24 cellular contexts compared by ENCODE assay signal in genomic region chr20:48965189-48965910, GRCh38.
DNase-seq lines count a peak whose midpoint lies in the region; ATAC-seq and TF ChIP-seq lines count a peak whose summit lies in the region.
"Had no signal": no experiment of that assay in that cellular context is flagged by ENCODE, and none has a peak within 500 bp of the region (broad histone marks: within the 10 kb centered on the region; RNA-seq: fewer than 3 reads in every experiment).

No MANE protein-coding gene starts in this region.

- H3K36me3 ChIP-seq in adipocyte (ENCODE audit: control insufficient read depth, insufficient read depth, low read length, severe bottlenecking) = peaks cover 64% of the 10 kb centered on the region

- H3K4me1 ChIP-seq in adipocyte (ENCODE audit: control insufficient read depth, insufficient read depth, low read length) = peaks cover 13% of the 10 kb centered on the region
- H3K4me1 ChIP-seq: BLaER1 had no signal

- TF ChIP-seq CTCF in fibroblast of pulmonary artery (IDR thresholded peaks at IDR 0.05; ENCODE audit: low read length, missing control alignments) (no peak), GM20000 (IDR thresholded peaks at IDR 0.05; ENCODE audit: extremely low read depth, missing control alignments) (no peak)

- no peaks in the 10 kb centered on the region for H3K4me1 Mint-ChIP-seq in stimulated activated naive CD8-positive, alpha-beta T cell treated with anti-CD3 and anti-CD28 coated beads, Interleukin-15, amount 100 ng/mL, for 72 hours
- H3K4me1 Mint-ChIP-seq: activated CD4-positive, alpha-beta T cell treated with anti-CD3 and anti-CD28 coated beads for 36 hours; activated naive CD4-positive, alpha-beta T cell treated with anti-CD3 and anti-CD28 coated beads, Interleukin-2, amount 50 U/mL, for 24 hours had no signal

- H3K4me3 Mint-ChIP-seq in stimulated activated naive CD8-positive, alpha-beta T cell treated with anti-CD3 and anti-CD28 coated beads, Interleukin-15, amount 100 ng/mL, for 72 hours = no peak overlapping the region
- H3K4me3 Mint-ChIP-seq: activated CD4-positive, alpha-beta T cell treated with anti-CD3 and anti-CD28 coated beads for 36 hours; activated naive CD4-positive, alpha-beta T cell treated with anti-CD3 and anti-CD28 coated beads, Interleukin-2, amount 50 U/mL, for 24 hours; stimulated activated naive CD8-positive, alpha-beta T cell treated with anti-CD3 and anti-CD28 coated beads, Interleukin-15, Interleukin-2, amounts not matched to agents 100 ng/mL and 50 ng/mL, for 24 hours had no signal

- no peak for ATAC-seq in stimulated activated naive CD8-positive, alpha-beta T cell treated with anti-CD3 and anti-CD28 coated beads, Interleukin-15, amount 100 ng/mL, for 72 hours
- no peak for ATAC-seq in stimulated activated naive CD8-positive, alpha-beta T cell treated with anti-CD3 and anti-CD28 coated beads, Interleukin-15, Interleukin-2, amounts not matched to agents 100 U/mL and 50 U/mL, for 24 hours
- ATAC-seq: activated CD4-positive, alpha-beta T cell treated with anti-CD3 and anti-CD28 coated beads for 36 hours; K562 had no signal

- DNase-seq in stimulated activated naive CD8-positive, alpha-beta T cell treated with anti-CD3 and anti-CD28 coated beads, Interleukin-15, amount 100 ng/mL, for 72 hours = no peak
- no peak for DNase-seq in stimulated activated naive CD8-positive, alpha-beta T cell treated with anti-CD3 and anti-CD28 coated beads, Interleukin-15, Interleukin-2, amounts not matched to agents 100 U/mL and 50 U/mL, for 24 hours
- DNase-seq in adipocyte (ENCODE audit: low read depth) (peak; percentile 70), fibroblast of pulmonary artery (ENCODE audit: low read depth) (peak; percentile 16), COLO668 (lab: John Stamatoyannopoulos, UW; ENCODE audit: unreplicated experiment) (no peak), SW 1271 (lab: John Stamatoyannopoulos, UW) (no peak), GM20000 (ENCODE audit: low spot score) (no peak), NCI-H2196 treated with DMSO at 0.1 percent for 48 hours (lab: John Stamatoyannopoulos, UW; ENCODE audit: unreplicated experiment) (no peak)
- DNase-seq: activated CD4-positive, alpha-beta T cell treated with anti-CD3 and anti-CD28 coated beads for 36 hours; activated CD8-positive, alpha-beta memory T cell treated with anti-CD3 and anti-CD28 coated beads, Interleukin-2, amount 50 U/mL, for 4 hours; caudate nucleus; DMS 273 treated with DMSO at 0.1 percent for 48 hours; hippocampal formation; left cardiac atrium; NCI-H1694; NCI-H446 treated with DMSO at 0.1 percent for 48 hours; occipital lobe; SIG-M5; T1000 had no signal

- H3K27me3 Mint-ChIP-seq in stimulated activated naive CD8-positive, alpha-beta T cell treated with anti-CD3 and anti-CD28 coated beads, Interleukin-15, amount 100 ng/mL, for 72 hours = no peaks in the 10 kb centered on the region
- H3K27me3 Mint-ChIP-seq: activated CD4-positive, alpha-beta T cell treated with anti-CD3 and anti-CD28 coated beads for 36 hours; activated naive CD4-positive, alpha-beta T cell treated with anti-CD3 and anti-CD28 coated beads, Interleukin-2, amount 50 U/mL, for 24 hours; stimulated activated naive CD8-positive, alpha-beta T cell treated with anti-CD3 and anti-CD28 coated beads, Interleukin-15, Interleukin-2, amounts not matched to agents 100 ng/mL and 50 ng/mL, for 24 hours had no signal

- peak overlapping the region; percentile 49 to 66 for H3K27ac Mint-ChIP-seq in stimulated activated naive CD8-positive, alpha-beta T cell treated with anti-CD3 and anti-CD28 coated beads, Interleukin-15, amount 100 ng/mL, for 72 hours
- H3K27ac Mint-ChIP-seq: activated CD4-positive, alpha-beta T cell treated with anti-CD3 and anti-CD28 coated beads for 36 hours; activated naive CD4-positive, alpha-beta T cell treated with anti-CD3 and anti-CD28 coated beads, Interleukin-2, amount 50 U/mL, for 24 hours had no signal

- no peaks in the 10 kb centered on the region for H3K9me3 ChIP-seq in adipocyte (ENCODE audit: control insufficient read depth, low read length)
- H3K9me3 ChIP-seq: BLaER1 had no signal

- no peaks in the 10 kb centered on the region for H3K9me3 Mint-ChIP-seq in stimulated activated naive CD8-positive, alpha-beta T cell treated with anti-CD3 and anti-CD28 coated beads, Interleukin-15, amount 100 ng/mL, for 72 hours
- H3K9me3 Mint-ChIP-seq: activated naive CD4-positive, alpha-beta T cell treated with anti-CD3 and anti-CD28 coated beads, Interleukin-2, amount 50 U/mL, for 24 hours; stimulated activated naive CD8-positive, alpha-beta T cell treated with anti-CD3 and anti-CD28 coated beads, Interleukin-15, Interleukin-2, amounts not matched to agents 100 ng/mL and 50 ng/mL, for 24 hours had no signal

- no peaks in the 10 kb centered on the region for H3K27me3 ChIP-seq in adipocyte (replicated peaks; ENCODE audit: control insufficient read depth, insufficient read depth, low read length)
- H3K27me3 ChIP-seq: BLaER1 had no signal

- no peak overlapping the region for H3K9ac ChIP-seq in adipocyte (ENCODE audit: low read length)
- H3K9ac ChIP-seq: BLaER1 had no signal

- peak overlapping the region; percentile 23 for H3K4me3 ChIP-seq in adipocyte (ENCODE audit: low read length)
- no peak overlapping the region for H3K4me3 ChIP-seq in fibroblast of pulmonary artery (replicated peaks; ENCODE audit: low read depth, low read length)
- H3K4me3 ChIP-seq: BLaER1, K562, smooth muscle cell had no signal

Comparison
In these comparisons a context has a peak if more than half of its experiments do, and no peak if none do; other contexts are left out.
1. DNase-seq: peak in adipocyte (single experiment) and fibroblast of pulmonary artery (single experiment); none in stimulated activated naive CD8-positive, alpha-beta T cell treated with anti-CD3 and anti-CD28 coated beads, Interleukin-15, amount 100 ng/mL, for 72 hours (0 of 2), stimulated activated naive CD8-positive, alpha-beta T cell treated with anti-CD3 and anti-CD28 coated beads, Interleukin-15, Interleukin-2, amounts not matched to agents 100 U/mL and 50 U/mL, for 24 hours (single experiment), COLO668 (single experiment), SW 1271 (0 of 2), GM20000 (single experiment) and NCI-H2196 treated with DMSO at 0.1 percent for 48 hours (single experiment).